ENCODE assay signal across 13 cellular contexts in the genomic region with DNA sequence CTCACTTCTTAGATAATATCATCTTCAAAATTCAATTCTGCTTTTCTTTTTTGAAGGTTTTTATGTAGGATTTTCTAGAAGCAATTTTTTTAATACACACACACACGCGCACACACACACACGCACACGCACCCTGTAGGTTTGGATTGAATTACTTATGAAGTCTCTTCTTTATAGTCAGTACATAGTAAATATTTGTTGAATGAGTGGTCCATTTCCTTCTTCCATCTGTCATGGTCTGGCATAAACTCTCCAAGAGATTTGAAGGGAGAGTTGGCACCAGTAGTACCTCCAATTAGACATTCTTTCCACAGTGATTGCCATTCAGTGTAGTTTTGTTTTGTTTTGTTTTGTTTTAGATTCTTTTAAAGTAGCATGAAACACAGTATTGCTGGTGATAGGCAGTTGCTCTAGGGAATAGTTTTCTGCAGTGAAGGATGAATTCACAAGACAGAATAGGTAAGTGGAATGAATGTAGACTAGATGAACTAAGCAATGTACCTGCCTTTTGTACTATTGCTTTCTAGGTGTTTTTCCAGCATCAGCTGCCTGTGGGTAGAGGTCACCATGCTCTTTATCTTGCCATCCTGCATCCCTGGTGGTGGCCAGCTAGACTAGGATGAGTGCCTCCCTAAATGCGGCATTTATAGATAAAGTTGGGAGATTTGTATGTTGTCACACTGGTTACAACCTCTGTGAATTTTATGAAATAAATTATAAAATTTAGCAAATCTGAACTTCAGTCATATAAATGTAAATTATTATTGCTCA. TPM values are rescaled to one million over a fixed set of nuclear protein-coding genes. Genes with fewer than 3 reads are reported as not detected.
DNase-seq lines count a peak whose midpoint lies in the region; ATAC-seq, FAIRE-seq and TF ChIP-seq lines count a peak whose summit lies in the region.
"Had no signal": no experiment of that assay in that cellular context is flagged by ENCODE, and none has a peak within 500 bp of the region (broad histone marks: within the 10 kb centered on the region; RNA-seq: fewer than 3 reads in every experiment).

No MANE protein-coding gene starts in this region.

- no peaks in the 10 kb centered on the region for H3K9me3 ChIP-seq in ascending aorta
- H3K9me3 ChIP-seq: prostate gland had no signal

- no peaks in the 10 kb centered on the region for H3K36me3 ChIP-seq in ascending aorta
- H3K36me3 ChIP-seq: prostate gland had no signal

- no peak for FAIRE-seq in HTR-8/SVneo (lab: Jason Lieb, UNC)
- FAIRE-seq: colon, keratinocyte had no signal

- peaks cover 14 to 40% of the 10 kb centered on the region in 2 donors for H3K4me1 ChIP-seq in ascending aorta

- no peaks in the 10 kb centered on the region for H3K27me3 ChIP-seq in ascending aorta

- H3K4me3 ChIP-seq in AG09309 (ENCODE audit: control insufficient read depth, low read depth, low read length) (no peak overlapping the region), ascending aorta (no peak overlapping the region)
- H3K4me3 ChIP-seq: prostate gland had no signal

- H3K27ac ChIP-seq in ascending aorta: peak overlapping the region; percentile 39 to 48
- H3K27ac ChIP-seq: prostate gland had no signal

- peak; percentile 78 for DNase-seq in AG09309 (ENCODE audit: low read depth)
- DNase-seq in HTR-8/SVneo (ENCODE audit: insufficient read length, low spot score): peak; percentile 8
- DNase-seq in ascending aorta (ENCODE audit: low spot score in 2 of 2): no peak
- DNase-seq in kidney tubule cell (ENCODE audit: low spot score): peak; percentile 58
- DNase-seq in T1000 (lab: John Stamatoyannopoulos, UW): no peak
- DNase-seq: activated T-cell treated with anti-CD3 and anti-CD28 coated beads for 4 hours; CD4-positive, CD25-positive, alpha-beta regulatory T cell had no signal

- ATAC-seq in HG02852 (IDR thresholded peaks at IDR 0.05; ENCODE audit: unreplicated experiment) (no peak), HG03432 (IDR thresholded peaks at IDR 0.05; ENCODE audit: unreplicated experiment) (no peak), HG03175 (IDR thresholded peaks at IDR 0.05; ENCODE audit: unreplicated experiment) (no peak)

- no peak for TF ChIP-seq CTCF in AG09309 (IDR thresholded peaks at IDR 0.05; ENCODE audit: control insufficient read depth, insufficient read depth, low read depth, low read length, missing control alignments)
- no peak for TF ChIP-seq CTCF in ascending aorta (IDR thresholded peaks at IDR 0.05)

- intact Hi-C loops in ascending aorta (cut with DNase I): no loop called here

RNA-seq across cellular contexts. Expression of a gene that starts 20.5 kb away (rescaled TPM):
- total RNA-seq in ascending aorta: 103 TPM

Comparison
In these comparisons a context has a peak if more than half of its experiments do, and no peak if none do; other contexts are left out.
1. DNase-seq: peak in AG09309 (single experiment), HTR-8/SVneo (single experiment) and kidney tubule cell (single experiment); none in ascending aorta (0 of 2) and T1000 (single experiment).